Comparison of ENCODE assay signal across 18 cellular contexts in genomic region chr15:80536231-80536630, GRCh38.
DNase-seq lines count a peak whose midpoint lies in the region; ATAC-seq and TF ChIP-seq lines count a peak whose summit lies in the region.
"Had no signal": no experiment of that assay in that cellular context is flagged by ENCODE, and none has a peak within 500 bp of the region (broad histone marks: within the 10 kb centered on the region; RNA-seq: fewer than 3 reads in every experiment).

No MANE protein-coding gene starts in this region.

- peaks cover 31% of the 10 kb centered on the region for H3K36me3 Mint-ChIP-seq in WTC11
- H3K36me3 Mint-ChIP-seq: activated naive CD8-positive, alpha-beta T cell treated with anti-CD3 and anti-CD28 coated beads, Interleukin-2, amount 10 ng/mL, durations not matched to agents 7 days and 5 days had no signal

- no peak for TF ChIP-seq CTCF in C4-2B (conservative IDR thresholded peaks at IDR 0.05)
- no peak for TF ChIP-seq CTCF in LNCaP clone FGC (IDR thresholded peaks at IDR 0.05; ENCODE audit: control insufficient read depth, extremely low read depth, insufficient read depth)
- no peak for TF ChIP-seq CTCF in WTC11 (IDR thresholded peaks at IDR 0.05)

- POLR2A ChIA-PET in WTC11 (lab: Charles Lee): no interaction called here

- peaks cover 37% of the 10 kb centered on the region for H3K9me3 Mint-ChIP-seq in WTC11

- CTCF ChIA-PET in WTC11 (lab: Charles Lee): interaction anchor here (0.8 to 1.3 kb wide), 3 partner anchors 31 to 243 kb away, joined by 3 to 6 read pairs (median 3); partner anchors contain the start of gene CEMIP

- H3K4me3 Mint-ChIP-seq in WTC11: no peak overlapping the region
- H3K4me3 Mint-ChIP-seq: activated CD8-positive, alpha-beta T cell treated with anti-CD3 and anti-CD28 coated beads for 36 hours; activated naive CD8-positive, alpha-beta T cell treated with anti-CD3 and anti-CD28 coated beads, Interleukin-2, amount 10 ng/mL, durations not matched to agents 7 days and 5 days; activated T-cell treated with anti-CD3 and anti-CD28 coated beads, Interleukin-2, amount 50 U/mL, for 72 hours; neural crest cell; stimulated activated naive CD8-positive, alpha-beta T cell treated with anti-CD3 and anti-CD28 coated beads, Interleukin-15, amount 100 ng/mL, for 72 hours had no signal

- H3K27me3 Mint-ChIP-seq in WTC11 (ENCODE audit: low read depth): no peaks in the 10 kb centered on the region; the same call in 1 of the 2 replicates

- peak overlapping the region; percentile 86 for H3K27ac Mint-ChIP-seq in WTC11
- H3K27ac Mint-ChIP-seq: activated CD8-positive, alpha-beta T cell treated with anti-CD3 and anti-CD28 coated beads for 36 hours; activated naive CD8-positive, alpha-beta T cell treated with anti-CD3 and anti-CD28 coated beads, Interleukin-2, amount 10 ng/mL, durations not matched to agents 7 days and 5 days; activated T-cell treated with anti-CD3 and anti-CD28 coated beads, Interleukin-2, amount 50 U/mL, for 72 hours; stimulated activated naive CD8-positive, alpha-beta T cell treated with anti-CD3 and anti-CD28 coated beads, Interleukin-15, amount 100 ng/mL, for 72 hours had no signal

- DNase-seq in LNCaP clone FGC (ENCODE audit: low read depth): peak; percentile 48
- DNase-seq in NCI-H2196 treated with DMSO at 0.1 percent for 48 hours (lab: John Stamatoyannopoulos, UW; ENCODE audit: unreplicated experiment): peak; percentile 59
- DNase-seq in WTC11 (ENCODE audit: low spot score): no peak
- no peak for DNase-seq in DMS 273 treated with DMSO at 0.1 percent for 48 hours (lab: John Stamatoyannopoulos, UW)
- no peak for DNase-seq in NCI-H82 (lab: John Stamatoyannopoulos, UW)
- no peak for DNase-seq in hypothalamus (lab: John Stamatoyannopoulos, UW)
- DNase-seq: activated CD8-positive, alpha-beta T cell treated with anti-CD3 and anti-CD28 coated beads for 36 hours; activated naive CD8-positive, alpha-beta T cell treated with anti-CD3 and anti-CD28 coated beads, Interleukin-2, amount 10 ng/mL, durations not matched to agents 7 days and 5 days; activated T-cell treated with anti-CD3 and anti-CD28 coated beads, Interleukin-2, amount 50 U/mL, for 72 hours; dorsolateral prefrontal cortex; NCI-H446 treated with DMSO at 0.1 percent for 48 hours; retina; stimulated activated CD4-positive, alpha-beta T cell treated with anti-CD3 and anti-CD28 coated beads, Interleukin-15, amount 100 ng/mL, for 24 hours; stimulated activated naive CD8-positive, alpha-beta T cell treated with anti-CD3 and anti-CD28 coated beads, Interleukin-15, amount 100 ng/mL, for 72 hours had no signal

- H3K4me1 Mint-ChIP-seq in WTC11: peaks cover 15% of the 10 kb centered on the region
- H3K4me1 Mint-ChIP-seq: activated naive CD8-positive, alpha-beta T cell treated with anti-CD3 and anti-CD28 coated beads, Interleukin-2, amount 10 ng/mL, durations not matched to agents 7 days and 5 days; stimulated activated naive CD8-positive, alpha-beta T cell treated with anti-CD3 and anti-CD28 coated beads, Interleukin-15, amount 100 ng/mL, for 72 hours had no signal

- peak; percentile 84 for ATAC-seq in WTC11
- ATAC-seq in HG02678 (IDR thresholded peaks at IDR 0.05; ENCODE audit: unreplicated experiment): no peak
- ATAC-seq: activated CD8-positive, alpha-beta T cell treated with anti-CD3 and anti-CD28 coated beads for 36 hours; activated T-cell treated with anti-CD3 and anti-CD28 coated beads, Interleukin-2, amount 50 U/mL, for 72 hours; esophagus mucosa; stimulated activated naive CD8-positive, alpha-beta T cell treated with anti-CD3 and anti-CD28 coated beads, Interleukin-15, amount 100 ng/mL, for 72 hours had no signal

- peak overlapping the region; percentile 50 for H3K27ac ChIP-seq in C4-2B

- H3K4me3 ChIP-seq in LNCaP clone FGC (ENCODE audit: low read depth, low read length): no peak overlapping the region
- H3K4me3 ChIP-seq: dorsolateral prefrontal cortex had no signal

TF ChIP-seq in WTC11, 78 proteins besides CTCF, POLR2A, EP300 and RAD21 (continues in another document):
- TF ChIP-seq AR (CRISPR knock-in tag; IDR thresholded peaks at IDR 0.05) (no peak), MXD4 (CRISPR knock-in tag; IDR thresholded peaks at IDR 0.05; ENCODE audit: borderline replicate concordance) (no peak), CBFB (CRISPR knock-in tag; IDR thresholded peaks at IDR 0.05; ENCODE audit: low read depth) (no peak), ZNF396 (CRISPR knock-in tag; IDR thresholded peaks at IDR 0.05; ENCODE audit: borderline replicate concordance) (no peak), KAT7 (CRISPR knock-in tag; IDR thresholded peaks at IDR 0.05; ENCODE audit: borderline replicate concordance) (no peak)
- TF ChIP-seq, protein P1, sequence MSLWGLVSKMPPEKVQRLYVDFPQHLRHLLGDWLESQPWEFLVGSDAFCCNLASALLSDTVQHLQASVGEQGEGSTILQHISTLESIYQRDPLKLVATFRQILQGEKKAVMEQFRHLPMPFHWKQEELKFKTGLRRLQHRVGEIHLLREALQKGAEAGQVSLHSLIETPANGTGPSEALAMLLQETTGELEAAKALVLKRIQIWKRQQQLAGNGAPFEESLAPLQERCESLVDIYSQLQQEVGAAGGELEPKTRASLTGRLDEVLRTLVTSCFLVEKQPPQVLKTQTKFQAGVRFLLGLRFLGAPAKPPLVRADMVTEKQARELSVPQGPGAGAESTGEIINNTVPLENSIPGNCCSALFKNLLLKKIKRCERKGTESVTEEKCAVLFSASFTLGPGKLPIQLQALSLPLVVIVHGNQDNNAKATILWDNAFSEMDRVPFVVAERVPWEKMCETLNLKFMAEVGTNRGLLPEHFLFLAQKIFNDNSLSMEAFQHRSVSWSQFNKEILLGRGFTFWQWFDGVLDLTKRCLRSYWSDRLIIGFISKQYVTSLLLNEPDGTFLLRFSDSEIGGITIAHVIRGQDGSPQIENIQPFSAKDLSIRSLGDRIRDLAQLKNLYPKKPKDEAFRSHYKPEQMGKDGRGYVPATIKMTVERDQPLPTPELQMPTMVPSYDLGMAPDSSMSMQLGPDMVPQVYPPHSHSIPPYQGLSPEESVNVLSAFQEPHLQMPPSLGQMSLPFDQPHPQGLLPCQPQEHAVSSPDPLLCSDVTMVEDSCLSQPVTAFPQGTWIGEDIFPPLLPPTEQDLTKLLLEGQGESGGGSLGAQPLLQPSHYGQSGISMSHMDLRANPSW (CRISPR knock-in tag; conservative IDR thresholded peaks at IDR 0.05; ENCODE audit: low read depth): no peak
- TF ChIP-seq, protein P2, sequence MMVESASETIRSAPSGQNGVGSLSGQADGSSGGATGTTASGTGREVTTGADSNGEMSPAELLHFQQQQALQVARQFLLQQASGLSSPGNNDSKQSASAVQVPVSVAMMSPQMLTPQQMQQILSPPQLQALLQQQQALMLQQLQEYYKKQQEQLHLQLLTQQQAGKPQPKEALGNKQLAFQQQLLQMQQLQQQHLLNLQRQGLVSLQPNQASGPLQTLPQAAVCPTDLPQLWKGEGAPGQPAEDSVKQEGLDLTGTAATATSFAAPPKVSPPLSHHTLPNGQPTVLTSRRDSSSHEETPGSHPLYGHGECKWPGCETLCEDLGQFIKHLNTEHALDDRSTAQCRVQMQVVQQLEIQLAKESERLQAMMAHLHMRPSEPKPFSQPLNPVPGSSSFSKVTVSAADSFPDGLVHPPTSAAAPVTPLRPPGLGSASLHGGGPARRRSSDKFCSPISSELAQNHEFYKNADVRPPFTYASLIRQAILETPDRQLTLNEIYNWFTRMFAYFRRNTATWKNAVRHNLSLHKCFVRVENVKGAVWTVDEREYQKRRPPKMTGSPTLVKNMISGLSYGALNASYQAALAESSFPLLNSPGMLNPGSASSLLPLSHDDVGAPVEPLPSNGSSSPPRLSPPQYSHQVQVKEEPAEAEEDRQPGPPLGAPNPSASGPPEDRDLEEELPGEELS (CRISPR knock-in tag; IDR thresholded peaks at IDR 0.05): no peak
- TF ChIP-seq, protein P3, sequence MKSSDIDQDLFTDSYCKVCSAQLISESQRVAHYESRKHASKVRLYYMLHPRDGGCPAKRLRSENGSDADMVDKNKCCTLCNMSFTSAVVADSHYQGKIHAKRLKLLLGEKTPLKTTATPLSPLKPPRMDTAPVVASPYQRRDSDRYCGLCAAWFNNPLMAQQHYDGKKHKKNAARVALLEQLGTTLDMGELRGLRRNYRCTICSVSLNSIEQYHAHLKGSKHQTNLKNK (CRISPR knock-in tag; IDR thresholded peaks at IDR 0.05): no peak

Comparison
In these comparisons a context has a peak if more than half of its experiments do, and no peak if none do; other contexts are left out.
1. DNase-seq: peak in LNCaP clone FGC (single experiment) and NCI-H2196 treated with DMSO at 0.1 percent for 48 hours (single experiment); none in WTC11 (single experiment), DMS 273 treated with DMSO at 0.1 percent for 48 hours (single experiment), NCI-H82 (single experiment) and hypothalamus (0 of 51).